Comparison of ENCODE assay signal across 1 cellular context in the genomic region with DNA sequence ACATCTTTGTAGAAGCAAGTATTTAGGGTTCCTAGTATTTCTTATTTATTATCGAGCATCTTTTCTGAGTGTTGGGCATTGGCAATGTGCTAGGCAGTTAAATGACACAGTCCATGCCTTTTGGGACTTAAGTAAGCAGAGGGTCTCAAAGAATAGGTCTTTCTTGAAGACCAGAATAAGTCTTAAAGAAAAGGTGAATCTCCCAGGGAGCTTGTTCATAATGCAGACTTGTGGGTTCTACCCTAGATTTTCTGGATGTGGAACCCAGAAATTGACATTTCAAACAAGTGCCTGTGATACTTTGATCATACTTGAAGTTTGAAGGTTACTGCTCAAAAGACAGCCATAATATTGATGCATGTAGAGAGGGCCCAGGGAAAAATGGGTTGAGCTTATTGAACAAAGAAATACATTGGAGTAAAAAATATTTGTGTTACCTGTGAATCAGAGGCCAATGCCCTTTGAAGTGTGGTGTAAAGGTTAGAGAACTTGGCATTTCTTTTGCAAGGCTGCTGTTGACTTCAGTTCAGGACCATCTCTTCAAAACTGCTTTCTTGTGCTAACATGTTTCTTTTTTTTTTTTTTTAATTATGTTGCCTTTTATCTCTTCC.
TF ChIP-seq lines count a peak whose summit lies in the region.

No MANE protein-coding gene starts in this region.

TF ChIP-seq in HepG2, 621 proteins besides CTCF, POLR2A, EP300 and RAD21 (continued from another document and continues in another):
- TF ChIP-seq, protein P1, sequence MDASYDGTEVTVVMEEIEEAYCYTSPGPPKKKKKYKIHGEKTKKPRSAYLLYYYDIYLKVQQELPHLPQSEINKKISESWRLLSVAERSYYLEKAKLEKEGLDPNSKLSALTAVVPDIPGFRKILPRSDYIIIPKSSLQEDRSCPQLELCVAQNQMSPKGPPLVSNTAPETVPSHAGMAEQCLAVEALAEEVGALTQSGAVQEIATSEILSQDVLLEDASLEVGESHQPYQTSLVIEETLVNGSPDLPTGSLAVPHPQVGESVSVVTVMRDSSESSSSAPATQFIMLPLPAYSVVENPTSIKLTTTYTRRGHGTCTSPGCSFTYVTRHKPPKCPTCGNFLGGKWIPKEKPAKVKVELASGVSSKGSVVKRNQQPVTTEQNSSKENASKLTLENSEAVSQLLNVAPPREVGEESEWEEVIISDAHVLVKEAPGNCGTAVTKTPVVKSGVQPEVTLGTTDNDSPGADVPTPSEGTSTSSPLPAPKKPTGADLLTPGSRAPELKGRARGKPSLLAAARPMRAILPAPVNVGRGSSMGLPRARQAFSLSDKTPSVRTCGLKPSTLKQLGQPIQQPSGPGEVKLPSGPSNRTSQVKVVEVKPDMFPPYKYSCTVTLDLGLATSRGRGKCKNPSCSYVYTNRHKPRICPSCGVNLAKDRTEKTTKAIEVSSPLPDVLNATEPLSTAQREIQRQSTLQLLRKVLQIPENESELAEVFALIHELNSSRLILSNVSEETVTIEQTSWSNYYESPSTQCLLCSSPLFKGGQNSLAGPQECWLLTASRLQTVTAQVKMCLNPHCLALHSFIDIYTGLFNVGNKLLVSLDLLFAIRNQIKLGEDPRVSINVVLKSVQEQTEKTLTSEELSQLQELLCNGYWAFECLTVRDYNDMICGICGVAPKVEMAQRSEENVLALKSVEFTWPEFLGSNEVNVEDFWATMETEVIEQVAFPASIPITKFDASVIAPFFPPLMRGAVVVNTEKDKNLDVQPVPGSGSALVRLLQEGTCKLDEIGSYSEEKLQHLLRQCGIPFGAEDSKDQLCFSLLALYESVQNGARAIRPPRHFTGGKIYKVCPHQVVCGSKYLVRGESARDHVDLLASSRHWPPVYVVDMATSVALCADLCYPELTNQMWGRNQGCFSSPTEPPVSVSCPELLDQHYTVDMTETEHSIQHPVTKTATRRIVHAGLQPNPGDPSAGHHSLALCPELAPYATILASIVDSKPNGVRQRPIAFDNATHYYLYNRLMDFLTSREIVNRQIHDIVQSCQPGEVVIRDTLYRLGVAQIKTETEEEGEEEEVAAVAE (CRISPR knock-in tag; IDR thresholded peaks at IDR 0.05; ENCODE audit: borderline replicate concordance) = peak; percentile 32; the same call in 1 of the 2 replicates
- TF ChIP-seq TARDBP (CRISPR knock-in tag; IDR thresholded peaks at IDR 0.05) (no peak), BRCA1 (CRISPR knock-in tag; IDR thresholded peaks at IDR 0.05) (0 out of 2 replicates have a peak, but pooled peaks have one; percentile 57), IRF2 (CRISPR knock-in tag; IDR thresholded peaks at IDR 0.05) (peak; percentile 65), JUND (CRISPR knock-in tag; IDR thresholded peaks at IDR 0.05) (peak; percentile 87), ZNF556 (CRISPR knock-in tag; IDR thresholded peaks at IDR 0.05; ENCODE audit: borderline replicate concordance) (peak; percentile 38; the same call in 1 of the 2 replicates), HMG20A (CRISPR knock-in tag; IDR thresholded peaks at IDR 0.05; ENCODE audit: borderline replicate concordance) (peak; percentile 66; the same call in 1 of the 2 replicates), HDAC2 (CRISPR knock-in tag; IDR thresholded peaks at IDR 0.05) (peak; percentile 69), ZNF205 (CRISPR knock-in tag; IDR thresholded peaks at IDR 0.05) (no peak; the same call in 1 of the 2 replicates), ZNF652 (CRISPR knock-in tag; IDR thresholded peaks at IDR 0.05; ENCODE audit: borderline replicate concordance, low read depth) (no peak; the same call in 1 of the 2 replicates), FOSL2 (CRISPR knock-in tag; IDR thresholded peaks at IDR 0.05) (peak; percentile 91), MYNN (CRISPR knock-in tag; IDR thresholded peaks at IDR 0.05; ENCODE audit: low read depth) (no peak), ZNF546 (CRISPR knock-in tag; conservative IDR thresholded peaks at IDR 0.05) (no peak), ZBTB2 (CRISPR knock-in tag; IDR thresholded peaks at IDR 0.05; ENCODE audit: low read depth) (no peak), THYN1 (CRISPR knock-in tag; IDR thresholded peaks at IDR 0.05; ENCODE audit: borderline replicate concordance, low read depth) (no peak), ZNF468 (CRISPR knock-in tag; IDR thresholded peaks at IDR 0.05) (no peak), NBN (conservative IDR thresholded peaks at IDR 0.05) (no peak), IKZF5 (CRISPR knock-in tag; IDR thresholded peaks at IDR 0.05) (peak; percentile 58; the same call in 1 of the 2 replicates), STAG1 (CRISPR knock-in tag; IDR thresholded peaks at IDR 0.05) (peak; percentile 28), HNF4G (IDR thresholded peaks at IDR 0.05; ENCODE audit: borderline replicate concordance, low read depth, low read length) (peak; percentile 87), HNF4G (CRISPR knock-in tag; IDR thresholded peaks at IDR 0.05; ENCODE audit: borderline replicate concordance, low read depth) (peak; percentile 62; the same call in 1 of the 2 replicates), ZNF503 (CRISPR knock-in tag; IDR thresholded peaks at IDR 0.05) (peak; percentile 64; the same call in 1 of the 2 replicates)
- TF ChIP-seq, protein P2, sequence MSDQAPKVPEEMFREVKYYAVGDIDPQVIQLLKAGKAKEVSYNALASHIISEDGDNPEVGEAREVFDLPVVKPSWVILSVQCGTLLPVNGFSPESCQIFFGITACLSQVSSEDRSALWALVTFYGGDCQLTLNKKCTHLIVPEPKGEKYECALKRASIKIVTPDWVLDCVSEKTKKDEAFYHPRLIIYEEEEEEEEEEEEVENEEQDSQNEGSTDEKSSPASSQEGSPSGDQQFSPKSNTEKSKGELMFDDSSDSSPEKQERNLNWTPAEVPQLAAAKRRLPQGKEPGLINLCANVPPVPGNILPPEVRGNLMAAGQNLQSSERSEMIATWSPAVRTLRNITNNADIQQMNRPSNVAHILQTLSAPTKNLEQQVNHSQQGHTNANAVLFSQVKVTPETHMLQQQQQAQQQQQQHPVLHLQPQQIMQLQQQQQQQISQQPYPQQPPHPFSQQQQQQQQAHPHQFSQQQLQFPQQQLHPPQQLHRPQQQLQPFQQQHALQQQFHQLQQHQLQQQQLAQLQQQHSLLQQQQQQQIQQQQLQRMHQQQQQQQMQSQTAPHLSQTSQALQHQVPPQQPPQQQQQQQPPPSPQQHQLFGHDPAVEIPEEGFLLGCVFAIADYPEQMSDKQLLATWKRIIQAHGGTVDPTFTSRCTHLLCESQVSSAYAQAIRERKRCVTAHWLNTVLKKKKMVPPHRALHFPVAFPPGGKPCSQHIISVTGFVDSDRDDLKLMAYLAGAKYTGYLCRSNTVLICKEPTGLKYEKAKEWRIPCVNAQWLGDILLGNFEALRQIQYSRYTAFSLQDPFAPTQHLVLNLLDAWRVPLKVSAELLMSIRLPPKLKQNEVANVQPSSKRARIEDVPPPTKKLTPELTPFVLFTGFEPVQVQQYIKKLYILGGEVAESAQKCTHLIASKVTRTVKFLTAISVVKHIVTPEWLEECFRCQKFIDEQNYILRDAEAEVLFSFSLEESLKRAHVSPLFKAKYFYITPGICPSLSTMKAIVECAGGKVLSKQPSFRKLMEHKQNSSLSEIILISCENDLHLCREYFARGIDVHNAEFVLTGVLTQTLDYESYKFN (CRISPR knock-in tag; conservative IDR thresholded peaks at IDR 0.05) = peak; percentile 96
- TF ChIP-seq, protein P3, sequence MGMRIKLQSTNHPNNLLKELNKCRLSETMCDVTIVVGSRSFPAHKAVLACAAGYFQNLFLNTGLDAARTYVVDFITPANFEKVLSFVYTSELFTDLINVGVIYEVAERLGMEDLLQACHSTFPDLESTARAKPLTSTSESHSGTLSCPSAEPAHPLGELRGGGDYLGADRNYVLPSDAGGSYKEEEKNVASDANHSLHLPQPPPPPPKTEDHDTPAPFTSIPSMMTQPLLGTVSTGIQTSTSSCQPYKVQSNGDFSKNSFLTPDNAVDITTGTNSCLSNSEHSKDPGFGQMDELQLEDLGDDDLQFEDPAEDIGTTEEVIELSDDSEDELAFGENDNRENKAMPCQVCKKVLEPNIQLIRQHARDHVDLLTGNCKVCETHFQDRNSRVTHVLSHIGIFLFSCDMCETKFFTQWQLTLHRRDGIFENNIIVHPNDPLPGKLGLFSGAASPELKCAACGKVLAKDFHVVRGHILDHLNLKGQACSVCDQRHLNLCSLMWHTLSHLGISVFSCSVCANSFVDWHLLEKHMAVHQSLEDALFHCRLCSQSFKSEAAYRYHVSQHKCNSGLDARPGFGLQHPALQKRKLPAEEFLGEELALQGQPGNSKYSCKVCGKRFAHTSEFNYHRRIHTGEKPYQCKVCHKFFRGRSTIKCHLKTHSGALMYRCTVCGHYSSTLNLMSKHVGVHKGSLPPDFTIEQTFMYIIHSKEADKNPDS (CRISPR knock-in tag; IDR thresholded peaks at IDR 0.05) = no peak
- TF ChIP-seq, protein P4, sequence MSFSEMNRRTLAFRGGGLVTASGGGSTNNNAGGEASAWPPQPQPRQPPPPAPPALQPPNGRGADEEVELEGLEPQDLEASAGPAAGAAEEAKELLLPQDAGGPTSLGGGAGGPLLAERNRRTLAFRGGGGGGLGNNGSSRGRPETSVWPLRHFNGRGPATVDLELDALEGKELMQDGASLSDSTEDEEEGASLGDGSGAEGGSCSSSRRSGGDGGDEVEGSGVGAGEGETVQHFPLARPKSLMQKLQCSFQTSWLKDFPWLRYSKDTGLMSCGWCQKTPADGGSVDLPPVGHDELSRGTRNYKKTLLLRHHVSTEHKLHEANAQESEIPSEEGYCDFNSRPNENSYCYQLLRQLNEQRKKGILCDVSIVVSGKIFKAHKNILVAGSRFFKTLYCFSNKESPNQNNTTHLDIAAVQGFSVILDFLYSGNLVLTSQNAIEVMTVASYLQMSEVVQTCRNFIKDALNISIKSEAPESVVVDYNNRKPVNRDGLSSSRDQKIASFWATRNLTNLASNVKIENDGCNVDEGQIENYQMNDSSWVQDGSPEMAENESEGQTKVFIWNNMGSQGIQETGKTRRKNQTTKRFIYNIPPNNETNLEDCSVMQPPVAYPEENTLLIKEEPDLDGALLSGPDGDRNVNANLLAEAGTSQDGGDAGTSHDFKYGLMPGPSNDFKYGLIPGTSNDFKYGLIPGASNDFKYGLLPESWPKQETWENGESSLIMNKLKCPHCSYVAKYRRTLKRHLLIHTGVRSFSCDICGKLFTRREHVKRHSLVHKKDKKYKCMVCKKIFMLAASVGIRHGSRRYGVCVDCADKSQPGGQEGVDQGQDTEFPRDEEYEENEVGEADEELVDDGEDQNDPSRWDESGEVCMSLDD (CRISPR knock-in tag; IDR thresholded peaks at IDR 0.05; ENCODE audit: borderline replicate concordance) = 0 out of 2 replicates have a peak, but pooled peaks have one; percentile 76
- TF ChIP-seq, protein P5, sequence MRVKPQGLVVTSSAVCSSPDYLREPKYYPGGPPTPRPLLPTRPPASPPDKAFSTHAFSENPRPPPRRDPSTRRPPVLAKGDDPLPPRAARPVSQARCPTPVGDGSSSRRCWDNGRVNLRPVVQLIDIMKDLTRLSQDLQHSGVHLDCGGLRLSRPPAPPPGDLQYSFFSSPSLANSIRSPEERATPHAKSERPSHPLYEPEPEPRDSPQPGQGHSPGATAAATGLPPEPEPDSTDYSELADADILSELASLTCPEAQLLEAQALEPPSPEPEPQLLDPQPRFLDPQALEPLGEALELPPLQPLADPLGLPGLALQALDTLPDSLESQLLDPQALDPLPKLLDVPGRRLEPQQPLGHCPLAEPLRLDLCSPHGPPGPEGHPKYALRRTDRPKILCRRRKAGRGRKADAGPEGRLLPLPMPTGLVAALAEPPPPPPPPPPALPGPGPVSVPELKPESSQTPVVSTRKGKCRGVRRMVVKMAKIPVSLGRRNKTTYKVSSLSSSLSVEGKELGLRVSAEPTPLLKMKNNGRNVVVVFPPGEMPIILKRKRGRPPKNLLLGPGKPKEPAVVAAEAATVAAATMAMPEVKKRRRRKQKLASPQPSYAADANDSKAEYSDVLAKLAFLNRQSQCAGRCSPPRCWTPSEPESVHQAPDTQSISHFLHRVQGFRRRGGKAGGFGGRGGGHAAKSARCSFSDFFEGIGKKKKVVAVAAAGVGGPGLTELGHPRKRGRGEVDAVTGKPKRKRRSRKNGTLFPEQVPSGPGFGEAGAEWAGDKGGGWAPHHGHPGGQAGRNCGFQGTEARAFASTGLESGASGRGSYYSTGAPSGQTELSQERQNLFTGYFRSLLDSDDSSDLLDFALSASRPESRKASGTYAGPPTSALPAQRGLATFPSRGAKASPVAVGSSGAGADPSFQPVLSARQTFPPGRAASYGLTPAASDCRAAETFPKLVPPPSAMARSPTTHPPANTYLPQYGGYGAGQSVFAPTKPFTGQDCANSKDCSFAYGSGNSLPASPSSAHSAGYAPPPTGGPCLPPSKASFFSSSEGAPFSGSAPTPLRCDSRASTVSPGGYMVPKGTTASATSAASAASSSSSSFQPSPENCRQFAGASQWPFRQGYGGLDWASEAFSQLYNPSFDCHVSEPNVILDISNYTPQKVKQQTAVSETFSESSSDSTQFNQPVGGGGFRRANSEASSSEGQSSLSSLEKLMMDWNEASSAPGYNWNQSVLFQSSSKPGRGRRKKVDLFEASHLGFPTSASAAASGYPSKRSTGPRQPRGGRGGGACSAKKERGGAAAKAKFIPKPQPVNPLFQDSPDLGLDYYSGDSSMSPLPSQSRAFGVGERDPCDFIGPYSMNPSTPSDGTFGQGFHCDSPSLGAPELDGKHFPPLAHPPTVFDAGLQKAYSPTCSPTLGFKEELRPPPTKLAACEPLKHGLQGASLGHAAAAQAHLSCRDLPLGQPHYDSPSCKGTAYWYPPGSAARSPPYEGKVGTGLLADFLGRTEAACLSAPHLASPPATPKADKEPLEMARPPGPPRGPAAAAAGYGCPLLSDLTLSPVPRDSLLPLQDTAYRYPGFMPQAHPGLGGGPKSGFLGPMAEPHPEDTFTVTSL (CRISPR knock-in tag; IDR thresholded peaks at IDR 0.05; ENCODE audit: borderline replicate concordance) = peak; percentile 96
